1 cellular context compared by ENCODE assay signal in the genomic region with DNA sequence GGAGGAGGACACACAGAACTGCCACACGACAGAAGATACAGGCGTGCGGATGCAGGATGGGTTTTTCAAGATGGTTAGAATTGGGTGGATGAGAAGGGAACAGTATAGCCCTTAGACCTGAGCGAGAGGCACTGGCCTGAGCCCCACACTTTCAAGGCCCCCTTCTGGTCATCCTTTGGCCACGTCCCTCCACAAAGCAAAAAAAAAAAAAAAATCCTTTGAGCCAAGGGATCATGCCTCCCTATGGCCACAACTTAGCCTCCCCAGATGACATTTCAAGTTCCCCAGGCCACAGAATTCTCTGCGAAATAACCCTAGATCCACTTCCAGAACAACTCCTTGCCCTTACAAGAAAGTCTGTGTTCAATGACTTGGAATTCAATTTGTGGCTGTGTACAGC.
TF ChIP-seq lines count a peak whose summit lies in the region.

No MANE protein-coding gene starts in this region.

TF ChIP-seq in IMR-90, 13 proteins besides CTCF, POLR2A, EP300 and RAD21 (continued from another document):
- TF ChIP-seq, protein P1, sequence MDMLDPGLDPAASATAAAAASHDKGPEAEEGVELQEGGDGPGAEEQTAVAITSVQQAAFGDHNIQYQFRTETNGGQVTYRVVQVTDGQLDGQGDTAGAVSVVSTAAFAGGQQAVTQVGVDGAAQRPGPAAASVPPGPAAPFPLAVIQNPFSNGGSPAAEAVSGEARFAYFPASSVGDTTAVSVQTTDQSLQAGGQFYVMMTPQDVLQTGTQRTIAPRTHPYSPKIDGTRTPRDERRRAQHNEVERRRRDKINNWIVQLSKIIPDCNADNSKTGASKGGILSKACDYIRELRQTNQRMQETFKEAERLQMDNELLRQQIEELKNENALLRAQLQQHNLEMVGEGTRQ (IDR thresholded peaks at IDR 0.05; ENCODE audit: low read depth, low read length): no peak
- no peak for TF ChIP-seq SMC3 (IDR thresholded peaks at IDR 0.05; ENCODE audit: low read depth, low read length)
- TF ChIP-seq, protein P2, sequence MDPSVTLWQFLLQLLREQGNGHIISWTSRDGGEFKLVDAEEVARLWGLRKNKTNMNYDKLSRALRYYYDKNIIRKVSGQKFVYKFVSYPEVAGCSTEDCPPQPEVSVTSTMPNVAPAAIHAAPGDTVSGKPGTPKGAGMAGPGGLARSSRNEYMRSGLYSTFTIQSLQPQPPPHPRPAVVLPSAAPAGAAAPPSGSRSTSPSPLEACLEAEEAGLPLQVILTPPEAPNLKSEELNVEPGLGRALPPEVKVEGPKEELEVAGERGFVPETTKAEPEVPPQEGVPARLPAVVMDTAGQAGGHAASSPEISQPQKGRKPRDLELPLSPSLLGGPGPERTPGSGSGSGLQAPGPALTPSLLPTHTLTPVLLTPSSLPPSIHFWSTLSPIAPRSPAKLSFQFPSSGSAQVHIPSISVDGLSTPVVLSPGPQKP (IDR thresholded peaks at IDR 0.05; ENCODE audit: borderline replicate concordance, low read depth, low read length): no peak
- no peak for TF ChIP-seq FOS (IDR thresholded peaks at IDR 0.05; ENCODE audit: low read depth, low read length)
- no peak for TF ChIP-seq MAZ (IDR thresholded peaks at IDR 0.05; ENCODE audit: borderline replicate concordance, low read depth, low read length)
- no peak for TF ChIP-seq CHD1 (IDR thresholded peaks at IDR 0.05; ENCODE audit: low read depth, low read length)
- no peak for TF ChIP-seq BHLHE40 (IDR thresholded peaks at IDR 0.05; ENCODE audit: low read depth, low read length)
